ENCODE assay signal across 8 cellular contexts in genomic region chr16:67183627-67184452, GRCh38. TPM values are rescaled to one million over a fixed set of nuclear protein-coding genes. Genes with fewer than 3 reads are reported as not detected.
DNase-seq lines count a peak whose midpoint lies in the region; ATAC-seq and TF ChIP-seq lines count a peak whose summit lies in the region.

MATCAP1 (minus strand) TSS chr16:67183963; CDS start chr16:67180610, 3,353 bp downstream.

- peak; percentile 93 for ATAC-seq in GM19372 (IDR thresholded peaks at IDR 0.05; ENCODE audit: low read depth, unreplicated experiment)
- peak; percentile 90 for ATAC-seq in HG03521 (IDR thresholded peaks at IDR 0.05; ENCODE audit: unreplicated experiment)

- peaks cover 18% of the 10 kb centered on the region for H3K4me1 Mint-ChIP-seq in activated CD4-positive, alpha-beta T cell treated with anti-CD3 and anti-CD28 coated beads, Interleukin-2, amount 10 ng/mL, durations not matched to agents 24 days and 14 days

- intact Hi-C loops in activated CD4-positive, alpha-beta T cell treated with anti-CD3 and anti-CD28 coated beads, Interleukin-2, amount 10 ng/mL, durations not matched to agents 24 days and 14 days (cut with micrococcal nuclease), result loop anchor here (1.0 to 2.0 kb wide), 5 partner anchors 8 to 63 kb away; partner anchors contain the start of genes E2F4, FHOD1 and NOL3

- peaks cover 8% of the 10 kb centered on the region for H3K27me3 Mint-ChIP-seq in activated CD4-positive, alpha-beta T cell treated with anti-CD3 and anti-CD28 coated beads, Interleukin-2, amount 10 ng/mL, durations not matched to agents 24 days and 14 days

- no peak within 1 kb of the TSS for H3K4me3 Mint-ChIP-seq in activated CD4-positive, alpha-beta T cell treated with anti-CD3 and anti-CD28 coated beads, Interleukin-2, amount 10 ng/mL, durations not matched to agents 24 days and 14 days

- DNase-seq in C1 segment of cervical spinal cord (lab: John Stamatoyannopoulos, UW) (peak; percentile 77 to 98 (median 95)), NCI-H69 (lab: John Stamatoyannopoulos, UW) (peak; percentile 96), coronary artery (ENCODE audit: low spot score) (peak; percentile 97), left kidney (ENCODE audit: low read depth, low spot score) (peak; percentile 99)
- peak; percentile 98 for DNase-seq in activated CD4-positive, alpha-beta T cell treated with anti-CD3 and anti-CD28 coated beads, Interleukin-2, amount 10 ng/mL, durations not matched to agents 24 days and 14 days
- DNase-seq in stimulated activated CD4-positive, alpha-beta T cell treated with anti-CD3 and anti-CD28 coated beads, Interleukin-1b, Interleukin-23, amount 100 ng/mL, for 48 hours, result peak; percentile 95

- H3K27ac ChIP-seq in coronary artery, result peak within 1 kb of the TSS; percentile 94 to 99

- no peak for TF ChIP-seq CTCF in coronary artery (IDR thresholded peaks at IDR 0.05)

- H3K36me3 Mint-ChIP-seq in activated CD4-positive, alpha-beta T cell treated with anti-CD3 and anti-CD28 coated beads, Interleukin-2, amount 10 ng/mL, durations not matched to agents 24 days and 14 days (ENCODE audit: low read depth), result peaks cover 3% of the 10 kb centered on the region

- peak within 1 kb of the TSS; percentile 97 for H3K4me3 ChIP-seq in coronary artery

- no peaks in the 10 kb centered on the region for H3K9me3 Mint-ChIP-seq in activated CD4-positive, alpha-beta T cell treated with anti-CD3 and anti-CD28 coated beads, Interleukin-2, amount 10 ng/mL, durations not matched to agents 24 days and 14 days

- H3K27ac Mint-ChIP-seq in activated CD4-positive, alpha-beta T cell treated with anti-CD3 and anti-CD28 coated beads, Interleukin-2, amount 10 ng/mL, durations not matched to agents 24 days and 14 days, result peak within 1 kb of the TSS; percentile 45

RNA-seq across cellular contexts. Expression of gene MATCAP1, which starts in this region (rescaled TPM):
- 51.3 and 55.1 TPM in 2 replicates for total RNA-seq in activated CD4-positive, alpha-beta T cell treated with anti-CD3 and anti-CD28 coated beads, Interleukin-2, amount 10 ng/mL, durations not matched to agents 24 days and 14 days

Comparison
In these comparisons a context has a peak if more than half of its experiments do, and no peak if none do; other contexts are left out.
1. Peak in every context shown above with its lines: DNase-seq, ATAC-seq, H3K4me3 ChIP-seq and H3K27ac ChIP-seq.